2 cellular contexts compared by ENCODE assay signal in the genomic region with DNA sequence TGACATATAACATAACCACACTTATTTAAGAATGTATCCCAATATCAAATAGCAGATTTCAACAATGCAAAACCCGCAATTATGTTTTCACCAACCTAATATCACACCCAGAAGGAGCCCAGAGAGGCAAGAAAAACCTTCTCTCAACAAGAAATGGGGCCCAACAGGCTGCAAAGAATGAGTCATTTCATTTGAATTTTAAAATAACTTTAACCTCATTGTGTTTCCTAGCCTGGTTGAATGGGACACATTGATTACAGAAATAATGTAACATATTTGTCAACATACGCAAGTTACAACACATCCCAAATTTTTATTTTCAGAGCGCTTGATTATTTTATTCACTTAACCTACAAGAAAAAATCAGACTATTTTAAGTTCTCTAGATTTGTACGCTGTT.
TF ChIP-seq lines count a peak whose summit lies in the region.

No MANE protein-coding gene starts in this region.

TF ChIP-seq in SK-N-SH treated with all-trans-retinoic acid at 6 μM for 48 hours, 23 proteins besides CTCF, POLR2A, EP300 and RAD21 (continued from another document):
- no peak for TF ChIP-seq PATZ1 (CRISPR knock-in tag; IDR thresholded peaks at IDR 0.05; ENCODE audit: borderline replicate concordance)
- TF ChIP-seq ZFP30 (CRISPR knock-in tag; IDR thresholded peaks at IDR 0.05): no peak
- TF ChIP-seq CSDC2 (CRISPR knock-in tag; IDR thresholded peaks at IDR 0.05): no peak
- no peak for TF ChIP-seq TSHZ2 (CRISPR knock-in tag; IDR thresholded peaks at IDR 0.05)
- TF ChIP-seq CSRNP3 (CRISPR knock-in tag; IDR thresholded peaks at IDR 0.05): no peak
- TF ChIP-seq ISL1 (CRISPR knock-in tag; IDR thresholded peaks at IDR 0.05): no peak
- TF ChIP-seq TOX (CRISPR knock-in tag; IDR thresholded peaks at IDR 0.05; ENCODE audit: borderline replicate concordance): no peak
- TF ChIP-seq BACH2 (CRISPR knock-in tag; IDR thresholded peaks at IDR 0.05; ENCODE audit: borderline replicate concordance): no peak
- TF ChIP-seq RARB (CRISPR knock-in tag; IDR thresholded peaks at IDR 0.05): no peak
- no peak for TF ChIP-seq CREB5 (CRISPR knock-in tag; IDR thresholded peaks at IDR 0.05; ENCODE audit: low read depth)
TF ChIP-seq in SK-N-SH treated with all-trans-retinoic acid at 6 μM for 48 hours: peak in this region for 0.

TF ChIP-seq in IMR-90, 13 proteins besides CTCF, POLR2A, EP300 and RAD21 (continued from another document):
- TF ChIP-seq CEBPB (IDR thresholded peaks at IDR 0.05; ENCODE audit: low read depth, low read length) (no peak), RCOR1 (IDR thresholded peaks at IDR 0.05; ENCODE audit: insufficient replicate concordance, low read length) (no peak)
